Comparison of ENCODE assay signal across 16 cellular contexts in the genomic region with DNA sequence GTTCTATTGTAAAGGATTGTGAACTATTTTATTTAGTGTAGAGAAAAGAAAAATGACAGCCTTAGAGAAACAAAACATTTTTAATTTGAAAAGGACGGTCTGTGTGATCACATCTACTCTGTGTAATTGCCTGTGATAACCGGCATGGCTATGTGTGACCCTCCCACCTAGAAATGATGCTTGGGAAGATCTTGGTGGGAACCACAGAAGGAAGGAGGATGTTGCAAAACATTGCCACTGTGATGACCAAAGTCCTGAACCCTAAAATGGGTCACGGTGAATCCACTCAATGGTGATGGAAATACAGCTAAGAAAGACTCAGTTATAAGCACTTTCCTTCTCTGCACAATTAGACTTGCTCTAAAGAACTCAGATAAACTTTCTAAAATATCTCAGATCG.
DNase-seq lines count a peak whose midpoint lies in the region; ATAC-seq, FAIRE-seq and TF ChIP-seq lines count a peak whose summit lies in the region.
"Had no signal": no experiment of that assay in that cellular context is flagged by ENCODE, and none has a peak within 500 bp of the region (broad histone marks: within the 10 kb centered on the region; RNA-seq: fewer than 3 reads in every experiment).

No MANE protein-coding gene starts in this region.

- CTCF ChIA-PET in activated naive CD4-positive, alpha-beta T cell treated with anti-CD3 and anti-CD28 coated beads for 36 hours (lab: Charles Lee): interaction anchor here (0.6 to 3.2 kb wide), 7 partner anchors 8 to 1878 kb away, joined by 3 to 15 read pairs (median 4); no protein-coding TSS in a partner anchor
- CTCF ChIA-PET in activated B cell treated with CpG ODN at 0.5 μM for 24 hours (lab: Charles Lee) (no interaction called here), HepG2 (lab: Yijun Ruan, JAX; ENCODE audit: low intra/inter-chr PET ratio, low total read pairs) (no interaction called here)

- no peak for TF ChIP-seq POLR2A in HepG2 (IDR thresholded peaks at IDR 0.05; ENCODE audit: insufficient read depth in 1 of 2, low read depth in 2 of 2, low read length in 2 of 2)
- TF ChIP-seq POLR2A in upper lobe of left lung (IDR thresholded peaks at IDR 0.05): no peak
- TF ChIP-seq POLR2A in gastroesophageal sphincter (IDR thresholded peaks at IDR 0.05): no peak

- no peak overlapping the region for H3K4me2 ChIP-seq in HepG2 (ENCODE audit: low read depth, low read length)

- H3K27me3 Mint-ChIP-seq in activated naive CD4-positive, alpha-beta T cell treated with anti-CD3 and anti-CD28 coated beads for 36 hours (ENCODE audit: low read depth): no peaks in the 10 kb centered on the region
- H3K27me3 Mint-ChIP-seq in activated B cell treated with CpG ODN at 0.5 μM for 24 hours: no peaks in the 10 kb centered on the region
- H3K27me3 Mint-ChIP-seq: activated CD4-positive, alpha-beta T cell treated with anti-CD3 and anti-CD28 coated beads, Interleukin-2, amount 10 ng/mL, durations not matched to agents 7 days and 5 days had no signal

- H3K27me3 ChIP-seq in HepG2 (ENCODE audit: control insufficient read depth in 1 of 2, insufficient read depth in 2 of 2, low read length in 2 of 2) (no peaks in the 10 kb centered on the region), upper lobe of left lung (no peaks in the 10 kb centered on the region), gastroesophageal sphincter (no peaks in the 10 kb centered on the region)
- H3K27me3 ChIP-seq: upper lobe of right lung had no signal

- POLR2A ChIA-PET in activated B cell treated with CpG ODN at 0.5 μM for 24 hours (lab: Charles Lee): interaction anchor here (0.6 to 1.3 kb wide), 2 partner anchors 189 to 263 kb away, joined by 3 to 5 read pairs; no protein-coding TSS in a partner anchor
- POLR2A ChIA-PET in HepG2 (lab: Yijun Ruan, JAX): no interaction called here

- peaks cover 75% of the 10 kb centered on the region for H3K4me1 ChIP-seq in HepG2 (ENCODE audit: insufficient read depth, low read length)
- H3K4me1 ChIP-seq in upper lobe of left lung: peaks cover 40 to 58% (median 46%) of the 10 kb centered on the region in 4 donors
- peaks cover 0 to 31% (median 0%) of the 10 kb centered on the region in 3 donors for H3K4me1 ChIP-seq in gastroesophageal sphincter

- intact Hi-C loops in activated naive CD4-positive, alpha-beta T cell treated with anti-CD3 and anti-CD28 coated beads for 36 hours (cut with micrococcal nuclease): loop anchor here (5.0 kb wide), 1 partner anchor 35 kb away; no protein-coding TSS in a partner anchor
- intact Hi-C loops in activated B cell treated with CpG ODN at 0.5 μM for 24 hours (cut with micrococcal nuclease): no loop called here
- intact Hi-C loops in HepG2 (cut with micrococcal nuclease; ENCODE audit: unreplicated experiment): loop anchor here (5.0 kb wide), 1 partner anchor 55 kb away; no protein-coding TSS in a partner anchor
- intact Hi-C loops in left colon (cut with DNase I, micrococcal nuclease): no loop called here

- H3K36me3 ChIP-seq in HepG2 (replicated peaks in 1 of 2; ENCODE audit: control insufficient read depth in 1 of 2, insufficient read depth in 2 of 2, low read length in 2 of 2) (no peaks in the 10 kb centered on the region; a peak in 1 of 5 replicates), upper lobe of left lung (peaks cover 0 to 5% (median 1%) of the 10 kb centered on the region in 4 donors), gastroesophageal sphincter (no peaks in the 10 kb centered on the region)
- H3K36me3 ChIP-seq: upper lobe of right lung had no signal

- in situ Hi-C loops in HepG2 (cut with HindIII; ENCODE audit: extremely low pct_ligation_motif_present, low pct_unique_long_range_greater_than_20kb): no loop called here

- H2AFZ ChIP-seq in HepG2 (ENCODE audit: low read length): no peak overlapping the region

- H3K9me3 ChIP-seq in HepG2 (ENCODE audit: low read length) (no peaks in the 10 kb centered on the region), upper lobe of left lung (no peaks in the 10 kb centered on the region), gastroesophageal sphincter (no peaks in the 10 kb centered on the region)
- H3K9me3 ChIP-seq: upper lobe of right lung had no signal

- peak; percentile 12 for FAIRE-seq in HepG2 (lab: Jason Lieb, UNC)

- H3K4me3 ChIP-seq in HepG2 (replicated peaks in 1 of 3; ENCODE audit: insufficient read depth in 1 of 3, low read depth in 2 of 3, low read length in 3 of 3) (no peak overlapping the region), upper lobe of left lung (no peak overlapping the region), gastroesophageal sphincter (no peak overlapping the region)
- H3K4me3 ChIP-seq: upper lobe of right lung had no signal

- ATAC-seq in activated B cell treated with CpG ODN at 0.5 μM for 24 hours (ENCODE audit: low read depth) (no peak), HepG2 (no peak), upper lobe of left lung (ENCODE audit: low FRiP score in 2 of 2) (no peak), left colon (no peak), HG02840 (IDR thresholded peaks at IDR 0.05; ENCODE audit: low FRiP score, unreplicated experiment) (no peak), gastroesophageal sphincter (no peak)
- ATAC-seq: upper lobe of right lung had no signal

- H3K27ac Mint-ChIP-seq in activated naive CD4-positive, alpha-beta T cell treated with anti-CD3 and anti-CD28 coated beads for 36 hours: peak overlapping the region; percentile 71
- peak overlapping the region; percentile 8 for H3K27ac Mint-ChIP-seq in activated B cell treated with CpG ODN at 0.5 μM for 24 hours

- no peak overlapping the region for H3K4me3 Mint-ChIP-seq in activated naive CD4-positive, alpha-beta T cell treated with anti-CD3 and anti-CD28 coated beads for 36 hours
- no peak overlapping the region for H3K4me3 Mint-ChIP-seq in activated B cell treated with CpG ODN at 0.5 μM for 24 hours
- H3K4me3 Mint-ChIP-seq: activated CD4-positive, alpha-beta T cell treated with anti-CD3 and anti-CD28 coated beads, Interleukin-2, amount 10 ng/mL, durations not matched to agents 7 days and 5 days had no signal

- H3K27ac ChIP-seq in HepG2 (ENCODE audit: extremely low read length, insufficient read depth, low read length) (no peak overlapping the region), upper lobe of left lung (peak overlapping the region in 3 of 4 donors; percentile 5 to 71 (median 39)), gastroesophageal sphincter (no peak overlapping the region)

- no peak for TF ChIP-seq RAD21 in HepG2 (CRISPR knock-in tag; IDR thresholded peaks at IDR 0.05)

- 93% methylated on average over 4 of the region's 4 CpGs for WGBS in HepG2 (ENCODE audit: low lambda C conversion rate)
- 68 to 71% methylated on average over 4 of the region's 4 CpGs for WGBS in upper lobe of left lung, 2 donors
- WGBS in gastroesophageal sphincter (ENCODE audit: low coverage in 1 of 2), 2 donors: 80 to 100% methylated on average over 1 to 4 of the region's 4 CpGs

- peaks cover 34% of the 10 kb centered on the region for H3K36me3 Mint-ChIP-seq in activated naive CD4-positive, alpha-beta T cell treated with anti-CD3 and anti-CD28 coated beads for 36 hours (ENCODE audit: low read depth)
- H3K36me3 Mint-ChIP-seq in activated B cell treated with CpG ODN at 0.5 μM for 24 hours (ENCODE audit: low read depth): peaks cover 79% of the 10 kb centered on the region

- H3K4me1 Mint-ChIP-seq in activated naive CD4-positive, alpha-beta T cell treated with anti-CD3 and anti-CD28 coated beads for 36 hours (ENCODE audit: low read depth): peaks cover 84% of the 10 kb centered on the region
- peaks cover 85% of the 10 kb centered on the region for H3K4me1 Mint-ChIP-seq in activated B cell treated with CpG ODN at 0.5 μM for 24 hours

- TF ChIP-seq CTCF in activated B cell treated with CpG ODN at 0.5 μM for 24 hours (IDR thresholded peaks at IDR 0.05): no peak
- TF ChIP-seq CTCF in HepG2 (CRISPR knock-in tag; IDR thresholded peaks at IDR 0.05): no peak
- TF ChIP-seq CTCF in upper lobe of left lung (IDR thresholded peaks at IDR 0.05): no peak
- TF ChIP-seq CTCF in gastroesophageal sphincter (IDR thresholded peaks at IDR 0.05): no peak

- no peak overlapping the region for H3K9ac ChIP-seq in HepG2 (ENCODE audit: insufficient read depth, low read depth, low read length)

- DNase-seq in activated naive CD4-positive, alpha-beta T cell treated with anti-CD3 and anti-CD28 coated beads for 36 hours: no peak
- DNase-seq in activated naive CD4-positive, alpha-beta T cell treated with Interleukin-2 at 50 U/mL for 16 hours: no peak
- DNase-seq in activated B cell treated with CpG ODN at 0.5 μM for 24 hours: no peak
- no peak for DNase-seq in HepG2 (ENCODE audit: low spot score)
- no peak for DNase-seq in upper lobe of left lung
- DNase-seq in left colon: no peak
- DNase-seq: activated CD4-positive, alpha-beta T cell treated with anti-CD3 and anti-CD28 coated beads, Interleukin-2, amount 10 ng/mL, durations not matched to agents 7 days and 5 days; activated gamma-delta T cell treated with Interleukin-2 at 50 U/mL for 16 hours; H7; midbrain; NCI-H1092; Right ventricle myocardium superior; stimulated activated CD4-positive, alpha-beta T cell treated with anti-CD3 and anti-CD28 coated beads, Interleukin-2, amount 100 ng/mL, for 48 hours; upper lobe of right lung had no signal

- no TSS peak for BruUV-seq in HepG2 (replicated peaks; lab: Mats Ljungman, UMichigan)

- TF ChIP-seq EP300 in HepG2 (IDR thresholded peaks at IDR 0.05; ENCODE audit: low read depth in 2 of 2, low read length in 2 of 2) (no peak), HepG2 (CRISPR knock-in tag; IDR thresholded peaks at IDR 0.05; ENCODE audit: borderline replicate concordance) (no peak), upper lobe of left lung (IDR thresholded peaks at IDR 0.05) (no peak), gastroesophageal sphincter (IDR thresholded peaks at IDR 0.05) (no peak)

- H3K79me2 ChIP-seq in HepG2 (ENCODE audit: insufficient read depth, low read length): peaks cover 39% of the 10 kb centered on the region

- no peaks in the 10 kb centered on the region for H3K9me3 Mint-ChIP-seq in activated naive CD4-positive, alpha-beta T cell treated with anti-CD3 and anti-CD28 coated beads for 36 hours
- H3K9me3 Mint-ChIP-seq in activated B cell treated with CpG ODN at 0.5 μM for 24 hours: no peaks in the 10 kb centered on the region
- H3K9me3 Mint-ChIP-seq: activated CD4-positive, alpha-beta T cell treated with anti-CD3 and anti-CD28 coated beads, Interleukin-2, amount 10 ng/mL, durations not matched to agents 7 days and 5 days had no signal

- H4K20me1 ChIP-seq in HepG2 (ENCODE audit: insufficient read depth, low read length): peaks cover 3% of the 10 kb centered on the region

TF ChIP-seq in HepG2, 621 proteins besides CTCF, POLR2A, EP300 and RAD21 (continues in another document):
- TF ChIP-seq CC2D1A (CRISPR knock-in tag; IDR thresholded peaks at IDR 0.05) (no peak), ZNF160 (CRISPR knock-in tag; IDR thresholded peaks at IDR 0.05) (no peak), MEIS2 (CRISPR knock-in tag; IDR thresholded peaks at IDR 0.05) (no peak), ZNF33A (CRISPR knock-in tag; IDR thresholded peaks at IDR 0.05; ENCODE audit: borderline replicate concordance) (no peak)

Comparison
In these comparisons a context has a peak if more than half of its experiments do, and no peak if none do; other contexts are left out.
1. H3K27ac ChIP-seq: peak in upper lobe of left lung (3 of 4); none in HepG2 (single experiment) and gastroesophageal sphincter (0 of 4).
2. intact Hi-C loops: an anchor here in activated naive CD4-positive, alpha-beta T cell treated with anti-CD3 and anti-CD28 coated beads for 36 hours (5.0 kb wide) and HepG2 (5.0 kb wide); none called in activated B cell treated with CpG ODN at 0.5 μM for 24 hours and left colon.